Comparison of ENCODE assay signal across 18 cellular contexts in genomic region chr3:98702166-98702565, GRCh38.
DNase-seq lines count a peak whose midpoint lies in the region; ATAC-seq and TF ChIP-seq lines count a peak whose summit lies in the region.
"Had no signal": no experiment of that assay in that cellular context is flagged by ENCODE, and none has a peak within 500 bp of the region (broad histone marks: within the 10 kb centered on the region; RNA-seq: fewer than 3 reads in every experiment).

No MANE protein-coding gene starts in this region.

- no peak overlapping the region for H3K4me3 ChIP-seq in left ventricle myocardium inferior
- H3K4me3 ChIP-seq in SK-N-SH (ENCODE audit: low read depth in 2 of 2, low read length in 1 of 2): no peak overlapping the region
- H3K4me3 ChIP-seq in fibroblast of villous mesenchyme (ENCODE audit: low read depth, low read length): no peak overlapping the region

- H3F3A ChIP-seq in SK-N-SH (replicated peaks; ENCODE audit: insufficient read depth): peaks cover 3% of the 10 kb centered on the region

- H3K27me3 ChIP-seq in left ventricle myocardium inferior (ENCODE audit: low read depth): no peaks in the 10 kb centered on the region
- H3K27me3 ChIP-seq in SK-N-SH (ENCODE audit: insufficient read depth): no peaks in the 10 kb centered on the region

- no peaks in the 10 kb centered on the region for H4K20me1 ChIP-seq in SK-N-SH (ENCODE audit: insufficient read depth)

- intact Hi-C loops in left ventricle myocardium inferior (cut with micrococcal nuclease): no loop called here
- intact Hi-C loops in cardiac septum (cut with DNase I): no loop called here

- H3K4me2 ChIP-seq in SK-N-SH: no peak overlapping the region

- CTCF ChIA-PET in SK-N-SH (lab: Yijun Ruan, JAX): interaction anchor here (0.6 to 2.3 kb wide), 2 partner anchors 11 to 100 kb away, joined by 3 to 5 read pairs; no protein-coding TSS in a partner anchor

- no peak for DNase-seq in left ventricle myocardium inferior
- DNase-seq in cardiac septum (ENCODE audit: low spot score): no peak
- no peak for DNase-seq in SK-N-SH
- peak; percentile 38 for DNase-seq in fibroblast of villous mesenchyme (ENCODE audit: low read depth)
- DNase-seq in DMS79 (lab: John Stamatoyannopoulos, UW): no peak
- no peak for DNase-seq in SKM-1 treated with dmso at 0.1 percent for 144 hours (lab: John Stamatoyannopoulos, UW; ENCODE audit: unreplicated experiment)
- no peak for DNase-seq in UCSD-AML1 (lab: John Stamatoyannopoulos, UW; ENCODE audit: unreplicated experiment)
- DNase-seq: H7, MM.1S, NCI-H1105, NCI-H1930, NCI-H2171 treated with DMSO at 0.1 percent for 48 hours, NCI-H510A treated with DMSO at 0.1 percent for 48 hours, RPMI8226 had no signal

- WGBS in SK-N-SH (ENCODE audit: low lambda C conversion rate): 71% methylated on average over 4 of the region's 4 CpGs

- POLR2A ChIA-PET in SK-N-SH (lab: Yijun Ruan, JAX): no interaction called here

- no peaks in the 10 kb centered on the region for H3K9me2 ChIP-seq in SK-N-SH

- H2AFZ ChIP-seq in SK-N-SH (ENCODE audit: low read depth): no peak overlapping the region

- H3K9me3 ChIP-seq in left ventricle myocardium inferior (replicated peaks) (no peaks in the 10 kb centered on the region), SK-N-SH (no peaks in the 10 kb centered on the region)

- H3K9ac ChIP-seq in SK-N-SH: no peak overlapping the region

- peak in 1 of 2 experiments; percentile 44; a peak in 2 of 4 replicates for TF ChIP-seq EP300 in SK-N-SH (IDR thresholded peaks at IDR 0.05; ENCODE audit: borderline replicate concordance in 1 of 2, low read depth in 1 of 2, low read length in 1 of 2)

- no peak for TF ChIP-seq RAD21 in SK-N-SH (IDR thresholded peaks at IDR 0.05; ENCODE audit: low read length)

- no peak for ATAC-seq in GM19023 (IDR thresholded peaks at IDR 0.05; ENCODE audit: unreplicated experiment)
- ATAC-seq: HepG2 had no signal

- no peaks in the 10 kb centered on the region for H3K79me2 ChIP-seq in SK-N-SH (ENCODE audit: insufficient read depth)

- H3K36me3 ChIP-seq in left ventricle myocardium inferior (no peaks in the 10 kb centered on the region), SK-N-SH (replicated peaks in 1 of 2; ENCODE audit: control insufficient read depth in 1 of 2, insufficient read depth in 2 of 2, low read length in 1 of 2) (no peaks in the 10 kb centered on the region)

- H3K4me1 ChIP-seq in left ventricle myocardium inferior: no peaks in the 10 kb centered on the region
- H3K4me1 ChIP-seq in SK-N-SH (ENCODE audit: control insufficient read depth in 1 of 2, insufficient read depth in 2 of 2, low read depth in 1 of 2, low read length in 1 of 2): peaks cover 0 to 7% of the 10 kb centered on the region in 2 experiments; a peak in 1 of 4 replicates

- TF ChIP-seq CTCF in left ventricle myocardium inferior (IDR thresholded peaks at IDR 0.05; ENCODE audit: borderline replicate concordance) (no peak), SK-N-SH (IDR thresholded peaks at IDR 0.05) (no peak), fibroblast of villous mesenchyme (IDR thresholded peaks at IDR 0.05; ENCODE audit: insufficient read depth, low read depth, low read length) (no peak)

- H3K27ac ChIP-seq in left ventricle myocardium inferior (replicated peaks) (peak overlapping the region; percentile 13), SK-N-SH (ENCODE audit: low read depth in 2 of 2, low read length in 1 of 2) (peak overlapping the region in 1 of 2 experiments; percentile 36; a peak in 1 of 4 replicates)
- H3K27ac ChIP-seq: 22Rv1, C4-2B had no signal

TF ChIP-seq in SK-N-SH, 30 proteins besides CTCF, POLR2A, EP300 and RAD21:
- TF ChIP-seq CHD2 (IDR thresholded peaks at IDR 0.05; ENCODE audit: low read length, partially characterized antibody) (no peak), GABPA (IDR thresholded peaks at IDR 0.05; ENCODE audit: low read depth) (no peak), EZH2phosphoT487 (IDR thresholded peaks at IDR 0.05; ENCODE audit: borderline replicate concordance, low read depth) (no peak), PBX3 (IDR thresholded peaks at IDR 0.05) (peak; percentile 65), JUND (IDR thresholded peaks at IDR 0.05) (0 out of 2 replicates have a peak, but pooled peaks have one; percentile 30), ELF1 (IDR thresholded peaks at IDR 0.05) (no peak), SMC3 (IDR thresholded peaks at IDR 0.05; ENCODE audit: low read depth, low read length) (no peak), TCF12 (IDR thresholded peaks at IDR 0.05) (no peak), FOSL2 (IDR thresholded peaks at IDR 0.05; ENCODE audit: borderline replicate concordance, low read depth) (no peak), YY1 (IDR thresholded peaks at IDR 0.05; ENCODE audit: low read depth) (no peak), TEAD4 (IDR thresholded peaks at IDR 0.05; ENCODE audit: borderline replicate concordance, insufficient read depth) (no peak), IRF3 (IDR thresholded peaks at IDR 0.05; ENCODE audit: low read depth, low read length) (no peak)
- TF ChIP-seq, protein P1, sequence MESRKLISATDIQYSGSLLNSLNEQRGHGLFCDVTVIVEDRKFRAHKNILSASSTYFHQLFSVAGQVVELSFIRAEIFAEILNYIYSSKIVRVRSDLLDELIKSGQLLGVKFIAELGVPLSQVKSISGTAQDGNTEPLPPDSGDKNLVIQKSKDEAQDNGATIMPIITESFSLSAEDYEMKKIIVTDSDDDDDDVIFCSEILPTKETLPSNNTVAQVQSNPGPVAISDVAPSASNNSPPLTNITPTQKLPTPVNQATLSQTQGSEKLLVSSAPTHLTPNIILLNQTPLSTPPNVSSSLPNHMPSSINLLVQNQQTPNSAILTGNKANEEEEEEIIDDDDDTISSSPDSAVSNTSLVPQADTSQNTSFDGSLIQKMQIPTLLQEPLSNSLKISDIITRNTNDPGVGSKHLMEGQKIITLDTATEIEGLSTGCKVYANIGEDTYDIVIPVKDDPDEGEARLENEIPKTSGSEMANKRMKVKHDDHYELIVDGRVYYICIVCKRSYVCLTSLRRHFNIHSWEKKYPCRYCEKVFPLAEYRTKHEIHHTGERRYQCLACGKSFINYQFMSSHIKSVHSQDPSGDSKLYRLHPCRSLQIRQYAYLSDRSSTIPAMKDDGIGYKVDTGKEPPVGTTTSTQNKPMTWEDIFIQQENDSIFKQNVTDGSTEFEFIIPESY (IDR thresholded peaks at IDR 0.05; ENCODE audit: borderline replicate concordance, low read depth): no peak
- TF ChIP-seq, protein P2, sequence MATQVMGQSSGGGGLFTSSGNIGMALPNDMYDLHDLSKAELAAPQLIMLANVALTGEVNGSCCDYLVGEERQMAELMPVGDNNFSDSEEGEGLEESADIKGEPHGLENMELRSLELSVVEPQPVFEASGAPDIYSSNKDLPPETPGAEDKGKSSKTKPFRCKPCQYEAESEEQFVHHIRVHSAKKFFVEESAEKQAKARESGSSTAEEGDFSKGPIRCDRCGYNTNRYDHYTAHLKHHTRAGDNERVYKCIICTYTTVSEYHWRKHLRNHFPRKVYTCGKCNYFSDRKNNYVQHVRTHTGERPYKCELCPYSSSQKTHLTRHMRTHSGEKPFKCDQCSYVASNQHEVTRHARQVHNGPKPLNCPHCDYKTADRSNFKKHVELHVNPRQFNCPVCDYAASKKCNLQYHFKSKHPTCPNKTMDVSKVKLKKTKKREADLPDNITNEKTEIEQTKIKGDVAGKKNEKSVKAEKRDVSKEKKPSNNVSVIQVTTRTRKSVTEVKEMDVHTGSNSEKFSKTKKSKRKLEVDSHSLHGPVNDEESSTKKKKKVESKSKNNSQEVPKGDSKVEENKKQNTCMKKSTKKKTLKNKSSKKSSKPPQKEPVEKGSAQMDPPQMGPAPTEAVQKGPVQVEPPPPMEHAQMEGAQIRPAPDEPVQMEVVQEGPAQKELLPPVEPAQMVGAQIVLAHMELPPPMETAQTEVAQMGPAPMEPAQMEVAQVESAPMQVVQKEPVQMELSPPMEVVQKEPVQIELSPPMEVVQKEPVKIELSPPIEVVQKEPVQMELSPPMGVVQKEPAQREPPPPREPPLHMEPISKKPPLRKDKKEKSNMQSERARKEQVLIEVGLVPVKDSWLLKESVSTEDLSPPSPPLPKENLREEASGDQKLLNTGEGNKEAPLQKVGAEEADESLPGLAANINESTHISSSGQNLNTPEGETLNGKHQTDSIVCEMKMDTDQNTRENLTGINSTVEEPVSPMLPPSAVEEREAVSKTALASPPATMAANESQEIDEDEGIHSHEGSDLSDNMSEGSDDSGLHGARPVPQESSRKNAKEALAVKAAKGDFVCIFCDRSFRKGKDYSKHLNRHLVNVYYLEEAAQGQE (IDR thresholded peaks at IDR 0.05; ENCODE audit: low read depth, low read length): no peak
